Comparison of ENCODE assay signal across 23 cellular contexts in genomic region chr9:81317223-81317622, GRCh38.
"Had no signal": no experiment of that assay in that cellular context is flagged by ENCODE, and none has a peak within 500 bp of the region (broad histone marks: within the 10 kb centered on the region; RNA-seq: fewer than 3 reads in every experiment).

No MANE protein-coding gene starts in this region.

- H3K27ac ChIP-seq: coronary artery, heart left ventricle, parathyroid adenoma, prostate gland, skin epidermis, thoracic aorta, transverse colon had no signal

- H3K9ac ChIP-seq: parathyroid adenoma had no signal

- ATAC-seq: heart left ventricle; sciatic nerve; stimulated activated naive B cell treated with anti-CD40 and anti-IgM and Interleukin-4, amounts not matched to agents 10 μg/mL and 1 μg/mL and 100 μg/mL, for 72 hours; stimulated activated naive CD8-positive, alpha-beta T cell treated with anti-CD3 and anti-CD28 coated beads, Interleukin-15, amount 100 ng/mL, for 72 hours had no signal

- H3K36me3 ChIP-seq: heart left ventricle, prostate gland, thoracic aorta, transverse colon had no signal

- DNase-seq: effector CD4-positive, alpha-beta T cell; endodermal cell; erythroblast; heart left ventricle; hypothalamus; kidney glomerular epithelial cell; mesendoderm; naive B cell; occipital lobe; stimulated activated CD4-positive, alpha-beta T cell treated with anti-CD3 and anti-CD28 coated beads, Interleukin-2, amount 100 ng/mL, for 24 hours; stimulated activated CD4-positive, alpha-beta T cell treated with anti-CD3 and anti-CD28 coated beads, Interleukin-4, amount 100 ng/mL, for 4 hours; stimulated activated naive B cell treated with anti-CD40 and anti-IgM and Interleukin-4, amounts not matched to agents 10 μg/mL and 1 μg/mL and 100 μg/mL, for 72 hours; stimulated activated naive CD8-positive, alpha-beta T cell treated with anti-CD3 and anti-CD28 coated beads, Interleukin-15, amount 100 ng/mL, for 72 hours; transverse colon had no signal

- H3K27me3 ChIP-seq: heart left ventricle, transverse colon had no signal

- H3K4me3 ChIP-seq: coronary artery, heart left ventricle, prostate gland, skin epidermis, thoracic aorta, transverse colon had no signal

- FAIRE-seq: endothelial cell of umbilical vein, frontal cortex, islet of Langerhans had no signal

- H3K4me1 ChIP-seq: heart left ventricle, parathyroid adenoma, prostate gland, transverse colon had no signal

- H2AFZ ChIP-seq: parathyroid adenoma had no signal

- H3K79me2 ChIP-seq: parathyroid adenoma had no signal

- H3K9me3 ChIP-seq: heart left ventricle, prostate gland, thoracic aorta, transverse colon had no signal
